Comparison of ENCODE assay signal across 1 cellular context in the genomic region with DNA sequence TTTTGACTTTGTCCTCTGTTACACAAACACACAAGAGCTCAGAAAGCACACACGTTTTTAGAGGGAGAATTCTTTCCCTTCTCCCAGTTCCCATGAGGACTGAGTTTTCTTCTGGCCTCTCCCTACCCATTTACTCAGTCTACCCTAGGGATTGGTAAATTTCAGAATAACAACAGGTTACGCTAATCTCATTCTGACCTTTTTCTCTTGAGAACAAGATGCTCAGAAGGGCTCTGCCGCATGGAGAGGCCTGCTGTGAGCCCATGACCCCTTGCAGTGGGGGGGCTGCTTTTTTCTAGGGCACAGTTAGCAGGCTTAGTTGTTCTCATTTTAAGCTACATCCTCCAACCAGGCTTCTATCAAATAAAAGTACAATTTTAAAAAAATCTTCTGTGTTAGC.
TF ChIP-seq lines count a peak whose summit lies in the region.

No MANE protein-coding gene starts in this region.

TF ChIP-seq in HepG2, 621 proteins besides CTCF, POLR2A, EP300 and RAD21 (continued from another document):
- TF ChIP-seq, protein P1, sequence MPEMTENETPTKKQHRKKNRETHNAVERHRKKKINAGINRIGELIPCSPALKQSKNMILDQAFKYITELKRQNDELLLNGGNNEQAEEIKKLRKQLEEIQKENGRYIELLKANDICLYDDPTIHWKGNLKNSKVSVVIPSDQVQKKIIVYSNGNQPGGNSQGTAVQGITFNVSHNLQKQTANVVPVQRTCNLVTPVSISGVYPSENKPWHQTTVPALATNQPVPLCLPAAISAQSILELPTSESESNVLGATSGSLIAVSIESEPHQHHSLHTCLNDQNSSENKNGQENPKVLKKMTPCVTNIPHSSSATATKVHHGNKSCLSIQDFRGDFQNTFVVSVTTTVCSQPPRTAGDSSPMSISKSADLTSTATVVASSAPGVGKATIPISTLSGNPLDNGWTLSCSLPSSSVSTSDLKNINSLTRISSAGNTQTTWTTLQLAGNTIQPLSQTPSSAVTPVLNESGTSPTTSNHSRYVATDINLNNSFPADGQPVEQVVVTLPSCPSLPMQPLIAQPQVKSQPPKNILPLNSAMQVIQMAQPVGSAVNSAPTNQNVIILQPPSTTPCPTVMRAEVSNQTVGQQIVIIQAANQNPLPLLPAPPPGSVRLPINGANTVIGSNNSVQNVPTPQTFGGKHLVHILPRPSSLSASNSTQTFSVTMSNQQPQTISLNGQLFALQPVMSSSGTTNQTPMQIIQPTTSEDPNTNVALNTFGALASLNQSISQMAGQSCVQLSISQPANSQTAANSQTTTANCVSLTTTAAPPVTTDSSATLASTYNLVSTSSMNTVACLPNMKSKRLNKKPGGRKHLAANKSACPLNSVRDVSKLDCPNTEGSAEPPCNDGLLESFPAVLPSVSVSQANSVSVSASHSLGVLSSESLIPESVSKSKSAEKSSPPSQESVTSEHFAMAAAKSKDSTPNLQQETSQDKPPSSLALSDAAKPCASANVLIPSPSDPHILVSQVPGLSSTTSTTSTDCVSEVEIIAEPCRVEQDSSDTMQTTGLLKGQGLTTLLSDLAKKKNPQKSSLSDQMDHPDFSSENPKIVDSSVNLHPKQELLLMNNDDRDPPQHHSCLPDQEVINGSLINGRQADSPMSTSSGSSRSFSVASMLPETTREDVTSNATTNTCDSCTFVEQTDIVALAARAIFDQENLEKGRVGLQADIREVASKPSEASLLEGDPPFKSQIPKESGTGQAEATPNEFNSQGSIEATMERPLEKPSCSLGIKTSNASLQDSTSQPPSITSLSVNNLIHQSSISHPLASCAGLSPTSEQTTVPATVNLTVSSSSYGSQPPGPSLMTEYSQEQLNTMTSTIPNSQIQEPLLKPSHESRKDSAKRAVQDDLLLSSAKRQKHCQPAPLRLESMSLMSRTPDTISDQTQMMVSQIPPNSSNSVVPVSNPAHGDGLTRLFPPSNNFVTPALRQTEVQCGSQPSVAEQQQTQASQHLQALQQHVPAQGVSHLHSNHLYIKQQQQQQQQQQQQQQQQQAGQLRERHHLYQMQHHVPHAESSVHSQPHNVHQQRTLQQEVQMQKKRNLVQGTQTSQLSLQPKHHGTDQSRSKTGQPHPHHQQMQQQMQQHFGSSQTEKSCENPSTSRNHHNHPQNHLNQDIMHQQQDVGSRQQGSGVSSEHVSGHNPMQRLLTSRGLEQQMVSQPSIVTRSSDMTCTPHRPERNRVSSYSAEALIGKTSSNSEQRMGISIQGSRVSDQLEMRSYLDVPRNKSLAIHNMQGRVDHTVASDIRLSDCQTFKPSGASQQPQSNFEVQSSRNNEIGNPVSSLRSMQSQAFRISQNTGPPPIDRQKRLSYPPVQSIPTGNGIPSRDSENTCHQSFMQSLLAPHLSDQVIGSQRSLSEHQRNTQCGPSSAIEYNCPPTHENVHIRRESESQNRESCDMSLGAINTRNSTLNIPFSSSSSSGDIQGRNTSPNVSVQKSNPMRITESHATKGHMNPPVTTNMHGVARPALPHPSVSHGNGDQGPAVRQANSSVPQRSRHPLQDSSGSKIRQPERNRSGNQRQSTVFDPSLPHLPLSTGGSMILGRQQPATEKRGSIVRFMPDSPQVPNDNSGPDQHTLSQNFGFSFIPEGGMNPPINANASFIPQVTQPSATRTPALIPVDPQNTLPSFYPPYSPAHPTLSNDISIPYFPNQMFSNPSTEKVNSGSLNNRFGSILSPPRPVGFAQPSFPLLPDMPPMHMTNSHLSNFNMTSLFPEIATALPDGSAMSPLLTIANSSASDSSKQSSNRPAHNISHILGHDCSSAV (CRISPR knock-in tag; IDR thresholded peaks at IDR 0.05; ENCODE audit: borderline replicate concordance): no peak
- no peak for TF ChIP-seq ASH2L (IDR thresholded peaks at IDR 0.05; ENCODE audit: insufficient read length, low read depth, low read length)
TF ChIP-seq in HepG2: peak in this region for 0.
